Comparison of ENCODE assay signal across 19 cellular contexts in genomic region chrX:137882960-137883359, GRCh38.
DNase-seq lines count a peak whose midpoint lies in the region; ATAC-seq, FAIRE-seq and TF ChIP-seq lines count a peak whose summit lies in the region.
"Had no signal": no experiment of that assay in that cellular context is flagged by ENCODE, and none has a peak within 500 bp of the region (broad histone marks: within the 10 kb centered on the region; RNA-seq: fewer than 3 reads in every experiment).

No MANE protein-coding gene starts in this region.

- H3K18ac ChIP-seq in IMR-90 (ENCODE audit: low read depth, low read length) (no peak overlapping the region), H1 (ENCODE audit: extremely low read depth, low read length) (no peak overlapping the region)

- in situ Hi-C loops in IMR-90 (cut with MboI; ENCODE audit: low sequenced_read_pairs) = no loop called here

- H3K4me2 ChIP-seq in A549 (no peak overlapping the region), IMR-90 (ENCODE audit: low read depth, low read length) (no peak overlapping the region), H1 (ENCODE audit: insufficient read depth in 1 of 2, low read depth in 2 of 2, low read length in 2 of 2) (no peak overlapping the region)
- H3K4me2 ChIP-seq: BLaER1 treated with 17β-estradiol and CSF1 and Interleukin-3, amounts not matched to agents 10 nM and 100 nM had no signal

- ATAC-seq in A549 (no peak), IMR-90 (ENCODE audit: low read depth) (no peak)
- ATAC-seq: CD8-positive, alpha-beta T cell had no signal

- no peaks in the 10 kb centered on the region for H3K27me3 ChIP-seq in IMR-90 (ENCODE audit: control insufficient read depth, insufficient read depth, low read length)
- no peaks in the 10 kb centered on the region for H3K27me3 ChIP-seq in H1 (replicated peaks in 1 of 4; ENCODE audit: control insufficient read depth in 3 of 4, extremely low read depth in 1 of 4, insufficient read depth in 3 of 4, low read length in 3 of 4)

- no peaks in the 10 kb centered on the region for H3K79me2 ChIP-seq in H1 (ENCODE audit: control insufficient read depth in 1 of 2, insufficient read depth in 2 of 2, low read length in 2 of 2)

- H3K4ac ChIP-seq in IMR-90 (ENCODE audit: low read depth, low read length) (no peak overlapping the region), H1 (replicated peaks; ENCODE audit: insufficient read length, low read depth, low read length) (no peak overlapping the region)

- no peaks in the 10 kb centered on the region for H3K9me1 ChIP-seq in IMR-90 (ENCODE audit: insufficient read depth, low read length)

- WGBS in A549 (ENCODE audit: missing lambda C conversion rate) = 0% methylated on average over 1 of the region's 2 CpGs
- WGBS in IMR-90 (ENCODE audit: extremely low coverage in 2 of 2, insufficient read length in 1 of 2), 2 experiments = 71% methylated on average over 1 of the region's 2 CpGs; no CpG with 5 or more reads in 1 of the 2 experiments
- 77% methylated on average over 2 of the region's 2 CpGs; no CpG with 5 or more reads in 1 of the 2 experiments for WGBS in H1 (ENCODE audit: extremely low coverage in 1 of 2, insufficient coverage in 1 of 2, insufficient read length in 1 of 2, insufficient replicate concordance in 2 of 2, low coverage in 1 of 2, low lambda C conversion rate in 2 of 2, missing lambda C conversion rate in 1 of 2), 2 experiments

- no peak overlapping the region for H4K5ac ChIP-seq in IMR-90 (ENCODE audit: low read depth, low read length)
- no peak overlapping the region for H4K5ac ChIP-seq in H1 (ENCODE audit: insufficient read length, low read depth, low read length)

- no peak overlapping the region for H2BK12ac ChIP-seq in H1 (ENCODE audit: low read depth, low read length)

- dilution Hi-C loops in IMR-90 (cut with HindIII; ENCODE audit: low sequenced_read_pairs, unreplicated experiment) = no loop called here

- H2AK5ac ChIP-seq in IMR-90 (ENCODE audit: low read depth, low read length) (no peak overlapping the region), H1 (ENCODE audit: low read depth, low read length) (no peak overlapping the region)

- H2AFZ ChIP-seq in IMR-90 (replicated peaks; ENCODE audit: low read length, poor library complexity) = no peak overlapping the region
- no peak overlapping the region for H2AFZ ChIP-seq in H1 (ENCODE audit: low read length)

- H2BK120ac ChIP-seq in IMR-90 (ENCODE audit: low read depth, low read length) = no peak overlapping the region
- H2BK120ac ChIP-seq in H1 (replicated peaks; ENCODE audit: low read depth, low read length) = no peak overlapping the region

- H3K9me3 ChIP-seq in A549 (no peaks in the 10 kb centered on the region), IMR-90 (ENCODE audit: control insufficient read depth, insufficient read depth, low read length) (no peaks in the 10 kb centered on the region), H1 (ENCODE audit: insufficient read depth in 2 of 2, low read depth in 1 of 2, low read length in 1 of 2) (no peaks in the 10 kb centered on the region)
- H3K9me3 ChIP-seq: Caco-2 had no signal

- no peak overlapping the region for H2BK20ac ChIP-seq in IMR-90 (ENCODE audit: low read depth, low read length)
- no peak overlapping the region for H2BK20ac ChIP-seq in H1 (ENCODE audit: low read length)

- TF ChIP-seq POLR2A in A549 (IDR thresholded peaks at IDR 0.05; ENCODE audit: low read length) (no peak), IMR-90 (IDR thresholded peaks at IDR 0.05; ENCODE audit: low read depth, low read length) (no peak), H1 (IDR thresholded peaks at IDR 0.05; ENCODE audit: control extremely low read depth in 1 of 2, low read depth in 2 of 2, low read length in 2 of 2) (no peak)

- intact Hi-C loops in IMR-90 (cut with micrococcal nuclease) = no loop called here

- H4K8ac ChIP-seq in IMR-90 (ENCODE audit: low read depth in 2 of 2, low read length in 2 of 2) (no peak overlapping the region), H1 (ENCODE audit: extremely low read depth, insufficient read depth, low read length) (no peak overlapping the region)

- H4K20me1 ChIP-seq in IMR-90 (ENCODE audit: insufficient read depth, low read length) (no peaks in the 10 kb centered on the region), H1 (replicated peaks in 1 of 2; ENCODE audit: control insufficient read depth in 1 of 2, insufficient read depth in 2 of 2, low read length in 2 of 2) (no peaks in the 10 kb centered on the region)
- H4K20me1 ChIP-seq: BLaER1 treated with 17β-estradiol and CSF1 and Interleukin-3, amounts not matched to agents 10 nM and 100 nM had no signal

- no TSS peak for BruUV-seq in IMR-90 (replicated peaks; lab: Mats Ljungman, UMichigan)

- no peak overlapping the region for H2BK5ac ChIP-seq in IMR-90 (ENCODE audit: low read depth, low read length, poor library complexity, severe bottlenecking)
- no peak overlapping the region for H2BK5ac ChIP-seq in H1 (ENCODE audit: low read depth, low read length)

- H3K4me1 ChIP-seq in A549 (no peaks in the 10 kb centered on the region), IMR-90 (ENCODE audit: control insufficient read depth, insufficient read depth, low read length) (no peaks in the 10 kb centered on the region), H1 (replicated peaks in 1 of 4; ENCODE audit: control insufficient read depth in 3 of 4, insufficient read depth in 4 of 4, low read length in 3 of 4) (peaks cover 0 to 3% (median under 1%) of the 10 kb centered on the region in 4 experiments; a peak in 2 of 7 replicates)
- H3K4me1 ChIP-seq: BLaER1 treated with 17β-estradiol and CSF1 and Interleukin-3, amounts not matched to agents 10 nM and 100 nM; Caco-2 had no signal

- H3K27ac ChIP-seq in A549 = no peak overlapping the region
- no peak overlapping the region for H3K27ac ChIP-seq in IMR-90 (ENCODE audit: insufficient read depth, low read length)
- no peak overlapping the region for H3K27ac ChIP-seq in H1 (ENCODE audit: low read depth, low read length)
- H3K27ac ChIP-seq: BLaER1 treated with 17β-estradiol and CSF1 and Interleukin-3, amounts not matched to agents 10 nM and 100 nM; C4-2B had no signal

- no peaks in the 10 kb centered on the region for H3K23me2 ChIP-seq in H1 (ENCODE audit: low read depth, low read length)

- H3K56ac ChIP-seq in IMR-90 (ENCODE audit: extremely low read depth, insufficient read depth, low read length) = no peak overlapping the region
- no peak overlapping the region for H3K56ac ChIP-seq in H1 (replicated peaks; ENCODE audit: insufficient read length, low read depth, low read length)

- H3K4me3 ChIP-seq in A549 = no peak overlapping the region
- H3K4me3 ChIP-seq in IMR-90 (ENCODE audit: insufficient read depth, low read depth, low read length) = no peak overlapping the region
- H3K4me3 ChIP-seq in H1 (ENCODE audit: extremely low read depth in 1 of 4, insufficient read depth in 2 of 4, low read depth in 3 of 4, low read length in 4 of 4) = no peak overlapping the region
- H3K4me3 ChIP-seq: BLaER1 treated with 17β-estradiol and CSF1 and Interleukin-3, amounts not matched to agents 10 nM and 100 nM had no signal

- H4K91ac ChIP-seq in IMR-90 (ENCODE audit: insufficient read depth, low read depth, low read length) = no peak overlapping the region
- H4K91ac ChIP-seq in H1 (replicated peaks; ENCODE audit: insufficient read length, low read length) = no peak overlapping the region

- CTCF ChIA-PET in A549 (lab: Yijun Ruan, JAX) = no interaction called here
- CTCF ChIA-PET in IMR-90 (lab: Yijun Ruan, JAX) = no interaction called here
- CTCF ChIA-PET in H1 (lab: Charles Lee; ENCODE audit: partially characterized antibody) = interaction anchor here (1.2 kb wide), 1 partner anchor 13 kb away, joined by 3 read pairs; no protein-coding TSS in a partner anchor

- TF ChIP-seq CTCF in A549 (IDR thresholded peaks at IDR 0.05) = no peak
- no peak for TF ChIP-seq CTCF in IMR-90 (conservative IDR thresholded peaks at IDR 0.05; ENCODE audit: low read depth, low read length)
- no peak for TF ChIP-seq CTCF in H1 (IDR thresholded peaks at IDR 0.05; ENCODE audit: control extremely low read depth in 1 of 3, insufficient read depth in 1 of 3, low read depth in 1 of 3, low read length in 3 of 3)

- no peak overlapping the region for H2AK9ac ChIP-seq in IMR-90 (replicated peaks; ENCODE audit: low read depth, low read length, poor library complexity)

- POLR2A ChIA-PET in A549 (lab: Yijun Ruan, JAX) = no interaction called here
- POLR2A ChIA-PET in IMR-90 (lab: Charles Lee; ENCODE audit: unreplicated experiment) = no interaction called here
- POLR2A ChIA-PET in H1 (lab: Charles Lee; ENCODE audit: partially characterized antibody) = no interaction called here

- H3K23ac ChIP-seq in IMR-90 (ENCODE audit: low read depth, low read length) = no peak overlapping the region
- H3K23ac ChIP-seq in H1 (ENCODE audit: insufficient read length) = no peak overlapping the region

- H3K9ac ChIP-seq in IMR-90 (ENCODE audit: low read depth, low read length) (no peak overlapping the region), H1 (replicated peaks in 1 of 4; ENCODE audit: extremely low read depth in 1 of 4, low read depth in 3 of 4, low read length in 3 of 4) (no peak overlapping the region)
- H3K9ac ChIP-seq: BLaER1 treated with 17β-estradiol and CSF1 and Interleukin-3, amounts not matched to agents 10 nM and 100 nM had no signal

- no peak overlapping the region for H3K14ac ChIP-seq in IMR-90 (replicated peaks; ENCODE audit: low read depth, low read length)
- H3K14ac ChIP-seq in H1 (ENCODE audit: insufficient read length) = no peak overlapping the region

- no peak overlapping the region for H2BK15ac ChIP-seq in IMR-90 (ENCODE audit: low read depth, low read length)
- no peak overlapping the region for H2BK15ac ChIP-seq in H1 (ENCODE audit: low read length)

- no peak for FAIRE-seq in A549 (lab: Jason Lieb, UNC)
- no peak for FAIRE-seq in H1 (lab: Jason Lieb, UNC)
- FAIRE-seq: A204.1, D721Med, G401.6, GM12891 had no signal

- H3K36me3 ChIP-seq in IMR-90 (ENCODE audit: control insufficient read depth, insufficient read depth, low read length) (no peaks in the 10 kb centered on the region), H1 (ENCODE audit: control insufficient read depth in 2 of 4, insufficient read depth in 4 of 4, low read length in 3 of 4) (no peaks in the 10 kb centered on the region)
- H3K36me3 ChIP-seq: BLaER1 treated with 17β-estradiol and CSF1 and Interleukin-3, amounts not matched to agents 10 nM and 100 nM had no signal

- DNase-seq in A549 (ENCODE audit: low read depth in 1 of 2, low spot score in 1 of 2) = no peak
- no peak for DNase-seq in IMR-90
- no peak for DNase-seq in H1 (ENCODE audit: low read depth in 1 of 2, low spot score in 2 of 2)
- DNase-seq in GM19238 (ENCODE audit: insufficient read length, low spot score) = no peak
- DNase-seq in NCI-H1092 treated with DMSO at 0.1 percent for 48 hours (lab: John Stamatoyannopoulos, UW) = no peak
- DNase-seq: 8988T; AML-193; Caco-2; Calu3; CD4-positive, alpha-beta T cell; CD8-positive, alpha-beta T cell; DMS79 treated with DMSO at 0.1 percent for 48 hours; GF-D8 had no signal

- H3K79me1 ChIP-seq in IMR-90 (ENCODE audit: low read depth in 1 of 2, low read length in 2 of 2) = no peaks in the 10 kb centered on the region
- no peaks in the 10 kb centered on the region for H3K79me1 ChIP-seq in H1 (ENCODE audit: low read depth, low read length)

- TF ChIP-seq RAD21 in A549 (conservative IDR thresholded peaks at IDR 0.05 in 1 of 2, IDR thresholded peaks at IDR 0.05 in 1 of 2) = no peak
- TF ChIP-seq RAD21 in IMR-90 (IDR thresholded peaks at IDR 0.05; ENCODE audit: low read length) = no peak
- no peak for TF ChIP-seq RAD21 in H1 (IDR thresholded peaks at IDR 0.05 in 1 of 2, conservative IDR thresholded peaks at IDR 0.05 in 1 of 2; ENCODE audit: low read depth in 2 of 2, low read length in 2 of 2)

- TF ChIP-seq EP300 in A549 (IDR thresholded peaks at IDR 0.05) (no peak), H1 (IDR thresholded peaks at IDR 0.05; ENCODE audit: borderline replicate concordance in 1 of 2, low read depth in 2 of 2, low read length in 2 of 2) (no peak)

Comparison
In these comparisons a context has a peak if more than half of its experiments do, and no peak if none do; other contexts are left out.
1. Of the 18 proteins assayed by ChIP-seq in both H1 and A549: peak only in H1: none; only in A549: none; in both: MAFK; in neither: 17.